In genomic region chr22:21629262-21630149, GRCh38 we compare ENCODE assay signal across 8 cellular contexts. TPM values are rescaled to one million over a fixed set of nuclear protein-coding genes. Genes with fewer than 3 reads are reported as not detected.
A peak's percentile ranks its signal among the peaks of the same experiment; 100 is the strongest.
DNase-seq lines count a peak whose midpoint lies in the region; ATAC-seq, FAIRE-seq and TF ChIP-seq lines count a peak whose summit lies in the region.

TSS of gene YDJC (minus strand) at chr22:21630022. CDS start at chr22:21630014, 8 bp downstream.

- H3K18ac ChIP-seq in H1 (ENCODE audit: extremely low read depth, low read length): peak within 1 kb of the TSS; percentile 63

- H3K23ac ChIP-seq in H1 (ENCODE audit: insufficient read length): no peak within 1 kb of the TSS

- peak; percentile 78 for ATAC-seq in GM21381 (IDR thresholded peaks at IDR 0.05; ENCODE audit: unreplicated experiment)

- H4K20me1 ChIP-seq in H1 (replicated peaks in 1 of 2; ENCODE audit: control insufficient read depth in 1 of 2, insufficient read depth in 2 of 2, low read length in 2 of 2): peaks cover 8 to 21% of the 10 kb centered on the region in 2 experiments

- H3K9ac ChIP-seq in H1 (replicated peaks in 1 of 4; ENCODE audit: extremely low read depth in 1 of 4, low read depth in 3 of 4, low read length in 3 of 4): peak within 1 kb of the TSS; percentile 23 to 96 (median 92)

- peaks cover 0 to 12% of the 10 kb centered on the region in 2 experiments; a peak in 1 of 4 replicates for H3K79me2 ChIP-seq in H1 (ENCODE audit: control insufficient read depth in 1 of 2, insufficient read depth in 2 of 2, low read length in 2 of 2)

- TF ChIP-seq RAD21 in H1 (IDR thresholded peaks at IDR 0.05 in 1 of 2, conservative IDR thresholded peaks at IDR 0.05 in 1 of 2; ENCODE audit: low read depth in 2 of 2, low read length in 2 of 2): peak; percentile 5 to 37; a peak in 1 of 4 replicates

- H3K79me1 ChIP-seq in H1 (ENCODE audit: low read depth, low read length): 0 out of 2 replicates have a peak, but pooled peaks cover 4% of the 10 kb centered on the region

- H4K91ac ChIP-seq in H1 (replicated peaks; ENCODE audit: insufficient read length, low read length): peak within 1 kb of the TSS; percentile 97

- H2BK120ac ChIP-seq in H1 (replicated peaks; ENCODE audit: low read depth, low read length): peak within 1 kb of the TSS; percentile 43

- H3K4me1 ChIP-seq in H1 (replicated peaks in 1 of 4; ENCODE audit: control insufficient read depth in 3 of 4, insufficient read depth in 4 of 4, low read length in 3 of 4): peaks cover 0 to 3% (median 2%) of the 10 kb centered on the region in 4 experiments; a peak in 2 of 7 replicates

- peak within 1 kb of the TSS; percentile 43; the same call in 1 of the 2 replicates for H2BK12ac ChIP-seq in H1 (ENCODE audit: low read depth, low read length)

- H3K4ac ChIP-seq in H1 (replicated peaks; ENCODE audit: insufficient read length, low read depth, low read length): peak within 1 kb of the TSS; percentile 97

- no peaks in the 10 kb centered on the region; a peak in 1 of 4 replicates for H3K9me3 ChIP-seq in H1 (ENCODE audit: insufficient read depth in 2 of 2, low read depth in 1 of 2, low read length in 1 of 2)

- peak within 1 kb of the TSS; percentile 77; the same call in 1 of the 2 replicates for H3K27ac ChIP-seq in H1 (ENCODE audit: low read depth, low read length)

- peak within 1 kb of the TSS; percentile 52 to 95 (median 86) for H3K4me3 ChIP-seq in H1 (ENCODE audit: extremely low read depth in 1 of 4, insufficient read depth in 2 of 4, low read depth in 3 of 4, low read length in 4 of 4)

- peak within 1 kb of the TSS; percentile 69 for H3K56ac ChIP-seq in H1 (replicated peaks; ENCODE audit: insufficient read length, low read depth, low read length)

- H4K5ac ChIP-seq in H1 (ENCODE audit: insufficient read length, low read depth, low read length): peak within 1 kb of the TSS; percentile 96

- no peak within 1 kb of the TSS for H2AK5ac ChIP-seq in H1 (ENCODE audit: low read depth, low read length)

- H3K4me2 ChIP-seq in H1 (ENCODE audit: insufficient read depth in 1 of 2, low read depth in 2 of 2, low read length in 2 of 2): peak within 1 kb of the TSS; percentile 2 to 83; a peak in 3 of 4 replicates

- H4K8ac ChIP-seq in H1 (ENCODE audit: extremely low read depth, insufficient read depth, low read length): peak within 1 kb of the TSS; percentile 97

- 4% methylated on average over 74 of the region's 93 CpGs; no CpG with 5 or more reads in 1 of the 2 experiments for WGBS in H1 (ENCODE audit: extremely low coverage in 1 of 2, insufficient coverage in 1 of 2, insufficient read length in 1 of 2, insufficient replicate concordance in 2 of 2, low coverage in 1 of 2, low lambda C conversion rate in 2 of 2, missing lambda C conversion rate in 1 of 2), 2 experiments

- H2BK5ac ChIP-seq in H1 (ENCODE audit: low read depth, low read length): peak within 1 kb of the TSS; percentile 94

- TF ChIP-seq CTCF in H1 (IDR thresholded peaks at IDR 0.05; ENCODE audit: control extremely low read depth in 1 of 3, insufficient read depth in 1 of 3, low read depth in 1 of 3, low read length in 3 of 3): peak; percentile 70 to 89 (median 73)

- H3K36me3 ChIP-seq in H1 (ENCODE audit: control insufficient read depth in 2 of 4, insufficient read depth in 4 of 4, low read length in 3 of 4): peaks cover 0 to 7% (median 3%) of the 10 kb centered on the region in 4 experiments; a peak in 2 of 8 replicates

- H2BK20ac ChIP-seq in H1 (ENCODE audit: low read length): no peak within 1 kb of the TSS

- H2BK15ac ChIP-seq in H1 (ENCODE audit: low read length): no peak within 1 kb of the TSS

- DNase-seq in Caki2 (ENCODE audit: low read depth) (peak; percentile 90), HUDEP-2 (lab: John Stamatoyannopoulos, UW; ENCODE audit: unreplicated experiment in 76 of 76) (peak in 74 of 76 experiments; percentile 52 to 95 (median 87)), NOMO-1 treated with DMSO at 0.1 percent for 48 hours (lab: John Stamatoyannopoulos, UW; ENCODE audit: unreplicated experiment) (peak; percentile 94), H1 (ENCODE audit: low read depth in 1 of 2, low spot score in 2 of 2) (peak; percentile 82 to 96), mesenteric fat pad (ENCODE audit: low spot score) (peak; percentile 97)
- peak; percentile 89 for DNase-seq in activated CD8-positive, alpha-beta memory T cell treated with anti-CD3 and anti-CD28 coated beads for 4 hours (ENCODE audit: low read depth in 2 of 2)
- DNase-seq in stimulated activated CD8-positive, alpha-beta memory T cell treated with anti-CD3 and anti-CD28 coated beads, Interleukin-15, amount 100 ng/mL, for 1 hour (ENCODE audit: low read depth): peak; percentile 92

- peak in 1 of 2 experiments; percentile 82; a peak in 2 of 3 replicates for TF ChIP-seq POLR2A in H1 (IDR thresholded peaks at IDR 0.05; ENCODE audit: control extremely low read depth in 1 of 2, low read depth in 2 of 2, low read length in 2 of 2)

- no peak for TF ChIP-seq EP300 in H1 (IDR thresholded peaks at IDR 0.05; ENCODE audit: borderline replicate concordance in 1 of 2, low read depth in 2 of 2, low read length in 2 of 2)

- H3K14ac ChIP-seq in H1 (ENCODE audit: insufficient read length): no peak within 1 kb of the TSS

- in situ Hi-C loops in Caki2 (cut with HindIII; ENCODE audit: low pct_unique_long_range_greater_than_20kb, low sequenced_read_pairs): no loop called here

- no peaks in the 10 kb centered on the region; a peak in 2 of 7 replicates for H3K27me3 ChIP-seq in H1 (replicated peaks in 1 of 4; ENCODE audit: control insufficient read depth in 3 of 4, extremely low read depth in 1 of 4, insufficient read depth in 3 of 4, low read length in 3 of 4)

- no peaks in the 10 kb centered on the region; the same call in 1 of the 2 replicates for H3K23me2 ChIP-seq in H1 (ENCODE audit: low read depth, low read length)

- CTCF ChIA-PET in H1 (lab: Charles Lee; ENCODE audit: partially characterized antibody): interaction anchor here (0.5 to 24.1 kb wide), 21 partner anchors 9 to 218 kb away, joined by 3 to 499 read pairs (median 7); partner anchors contain the start of genes CCDC116 and SDF2L1

- H2AFZ ChIP-seq in H1 (ENCODE audit: low read length): no peak within 1 kb of the TSS

- no peak for FAIRE-seq in H1 (lab: Jason Lieb, UNC)

- POLR2A ChIA-PET in H1 (lab: Charles Lee; ENCODE audit: partially characterized antibody): interaction anchor here (0.7 to 10.2 kb wide), 13 partner anchors 8 to 62 kb away, joined by 3 to 74 read pairs (median 5); partner anchors contain the start of genes SDF2L1 and UBE2L3

TF ChIP-seq in H1, 55 proteins besides CTCF, POLR2A, EP300 and RAD21 (continues in another document):
- TF ChIP-seq KDM1A (IDR thresholded peaks at IDR 0.05; ENCODE audit: borderline replicate concordance, low read length): peak; percentile 56; the same call in 1 of the 2 replicates
- no peak for TF ChIP-seq CHD2 (IDR thresholded peaks at IDR 0.05; ENCODE audit: low read length)
- peak; percentile 38; the same call in 1 of the 2 replicates for TF ChIP-seq BACH1 (IDR thresholded peaks at IDR 0.05; ENCODE audit: low read length)
- TF ChIP-seq HDAC6 (IDR thresholded peaks at IDR 0.05; ENCODE audit: low read depth, low read length): no peak
- TF ChIP-seq BCL11A (IDR thresholded peaks at IDR 0.05; ENCODE audit: low read depth in 2 of 2, low read length in 2 of 2): no peak
- peak; percentile 58; the same call in 1 of the 2 replicates for TF ChIP-seq YY1 (IDR thresholded peaks at IDR 0.05; ENCODE audit: low read depth, low read length)
- peak; percentile 71 for TF ChIP-seq ASH2L (IDR thresholded peaks at IDR 0.05; ENCODE audit: low read length)
- TF ChIP-seq E2F6 (IDR thresholded peaks at IDR 0.05): peak; percentile 97
- no peak for TF ChIP-seq SIRT6 (IDR thresholded peaks at IDR 0.05; ENCODE audit: low read length)
- TF ChIP-seq TAF1 (IDR thresholded peaks at IDR 0.05; ENCODE audit: low read depth, low read length): peak; percentile 70
- peak; percentile 45; the same call in 1 of the 2 replicates for TF ChIP-seq SP1 (IDR thresholded peaks at IDR 0.05; ENCODE audit: low read depth, low read length)
- no peak for TF ChIP-seq MAFK (IDR thresholded peaks at IDR 0.05; ENCODE audit: low read depth, low read length)
- no peak for TF ChIP-seq CEBPB (IDR thresholded peaks at IDR 0.05; ENCODE audit: low read depth, low read length)
- TF ChIP-seq SP4 (IDR thresholded peaks at IDR 0.05; ENCODE audit: low read length): no peak
- TF ChIP-seq NANOG (IDR thresholded peaks at IDR 0.05; ENCODE audit: insufficient read depth, low read depth, low read length, poor library complexity, severe bottlenecking): no peak
- TF ChIP-seq USF2 (IDR thresholded peaks at IDR 0.05; ENCODE audit: low read length): peak; percentile 32; the same call in 1 of the 2 replicates
- no peak for TF ChIP-seq KDM5A (IDR thresholded peaks at IDR 0.05; ENCODE audit: low read length)
- no peak for TF ChIP-seq SRF (IDR thresholded peaks at IDR 0.05; ENCODE audit: low read depth, low read length)
- TF ChIP-seq CHD1 (IDR thresholded peaks at IDR 0.05; ENCODE audit: low read depth, low read length): no peak

RNA-seq across cellular contexts. Expression of gene YDJC, which starts in this region (rescaled TPM):
- total RNA-seq in Caki2 (2014; rRNA removed; shearing (Covaris generic); ENCODE audit: low replicate concordance): 158 and 165 TPM in 2 replicates
- total RNA-seq in H1 (2021; fragmentation: NEBNext Ultra II Directional; extraction: Animal tissue kit (Norgen Biotek cat#: 25700)): 36.5 and 36.7 TPM in 2 replicates
- polyA plus RNA-seq in H1 (2011; rRNA removed): 45.2 and 77.7 TPM in 2 replicates
- 52.3 TPM for polyA plus RNA-seq in H1 (2011; cell fraction: cytosol; rRNA removed)
- polyA plus RNA-seq in H1 (2011; cell fraction: nucleus; rRNA removed): 67.6 TPM
- polyA plus RNA-seq in H1 (2012, experiment 1 of 2): 15.0 to 30.0 TPM (median 26.4 TPM) in 4 replicates
- polyA plus RNA-seq in H1 (2012, experiment 2 of 2): 25.5 TPM
- polyA plus RNA-seq in H1 (2013, experiment 1 of 2): 27.5 TPM
- 26.7 TPM for polyA plus RNA-seq in H1 (2013, experiment 2 of 2)
- polyA minus RNA-seq in H1 (2011; rRNA and poly(A)+ RNA removed): 4.1 and 7.6 TPM in 2 replicates
- 21.9 TPM for polyA minus RNA-seq in H1 (2011; cell fraction: cytosol; rRNA and poly(A)+ RNA removed)
- polyA minus RNA-seq in H1 (2011; cell fraction: nucleus; rRNA and poly(A)+ RNA removed): 36.6 TPM
- total RNA-seq in mesenteric fat pad: 6.0 TPM

Comparison
In these comparisons a context has a peak if more than half of its experiments do, and no peak if none do; other contexts are left out.
1. Peak in every context shown above with its lines: DNase-seq, ATAC-seq, H3K4me3 ChIP-seq and H3K27ac ChIP-seq.